35 cellular contexts compared by ENCODE assay signal in genomic region chr1:237732657-237733056, GRCh38.
"Had no signal": no experiment of that assay in that cellular context is flagged by ENCODE, and none has a peak within 500 bp of the region (broad histone marks: within the 10 kb centered on the region; RNA-seq: fewer than 3 reads in every experiment).

No MANE protein-coding gene starts in this region.

- H3K36me3 ChIP-seq: MG63 had no signal

- H3K27me3 ChIP-seq: MG63 had no signal

- H3K4me3 ChIP-seq: MG63 had no signal

- H3K9me3 ChIP-seq: MG63 had no signal

- DNase-seq: Karpas-422, Kasumi-1, MG63, MM.1S, MV-4-11, NCI-H1048, NCI-H1092, NCI-H1092 treated with DMSO at 0.1 percent for 48 hours, NCI-H1105, NCI-H1105 treated with DMSO at 0.1 percent for 48 hours, NCI-H1417, NCI-H1417 treated with DMSO at 0.1 percent for 48 hours, NCI-H1436, NCI-H1436 treated with DMSO at 0.1 percent for 48 hours, NCI-H146, NCI-H1694, NCI-H1694 treated with DMSO at 0.1 percent for 48 hours, NCI-H187, NCI-H187 treated with DMSO at 0.1 percent for 48 hours, NCI-H1930, NCI-H2029, NCI-H2029 treated with DMSO at 0.1 percent for 48 hours, NCI-H2081, NCI-H2081 treated with DMSO at 0.1 percent for 48 hours, NCI-H2107, NCI-H2171, NCI-H2171 treated with DMSO at 0.1 percent for 48 hours, NCI-H2227 treated with DMSO at 0.1 percent for 48 hours, NCI-H226, NCI-H345, NCI-H446, NCI-H446 treated with DMSO at 0.1 percent for 48 hours, NCI-H510A, NCI-H510A treated with DMSO at 0.1 percent for 48 hours, NCI-H524 had no signal
